Comparison of ENCODE assay signal across 19 cellular contexts in the genomic region with DNA sequence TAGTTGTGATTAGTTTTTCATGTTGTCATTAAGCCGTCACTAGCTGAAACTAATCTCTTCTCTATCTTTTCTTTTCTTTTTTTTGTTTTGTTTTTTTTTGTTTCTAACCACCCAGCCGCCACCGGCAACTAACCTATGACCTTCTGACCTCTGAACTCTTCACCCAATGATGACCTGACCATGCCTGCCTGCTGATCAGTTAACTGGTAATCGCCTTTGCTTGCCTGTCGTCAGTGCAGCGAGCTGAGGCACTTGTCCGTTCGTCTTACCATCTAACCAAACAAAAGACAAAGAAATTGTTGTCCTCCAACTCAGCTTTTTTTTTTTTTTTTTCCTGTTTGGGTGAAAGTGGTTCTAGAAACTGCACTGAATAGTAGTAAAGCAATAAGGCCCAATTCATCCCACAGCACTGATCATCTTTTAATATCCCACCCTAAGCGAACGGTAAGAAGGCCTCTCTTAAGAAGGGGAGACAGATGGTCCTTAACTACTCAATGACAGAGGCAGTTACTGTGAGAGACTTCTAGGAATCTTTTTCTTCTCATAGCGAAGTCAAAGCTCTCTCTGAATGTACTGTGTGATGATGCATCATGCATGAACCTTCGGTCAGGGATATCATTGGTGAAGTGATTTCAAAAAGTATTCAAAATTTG.
A peak's percentile ranks its signal among the peaks of the same experiment; 100 is the strongest.
DNase-seq lines count a peak whose midpoint lies in the region; ATAC-seq, FAIRE-seq and TF ChIP-seq lines count a peak whose summit lies in the region.
"Had no signal": no experiment of that assay in that cellular context is flagged by ENCODE, and none has a peak within 500 bp of the region (broad histone marks: within the 10 kb centered on the region; RNA-seq: fewer than 3 reads in every experiment).

No MANE protein-coding gene starts in this region.

- no peak for TF ChIP-seq CTCF in Calu3 (IDR thresholded peaks at IDR 0.05; ENCODE audit: unreplicated experiment)
- TF ChIP-seq CTCF in chondrocyte (IDR thresholded peaks at IDR 0.05): no peak
- no peak for TF ChIP-seq CTCF in right lobe of liver (IDR thresholded peaks at IDR 0.05)

- H3K36me3 ChIP-seq in right lobe of liver: peaks cover 0 to 11% (median 6%) of the 10 kb centered on the region in 4 donors

- H3K27ac Mint-ChIP-seq in Calu3 (ENCODE audit: unreplicated experiment) (peak overlapping the region; percentile 74), chondrocyte (ENCODE audit: unreplicated experiment) (peak overlapping the region; percentile 50)
- H3K27ac Mint-ChIP-seq: CD4-positive, CD25-positive, alpha-beta regulatory T cell; stimulated activated effector memory CD8-positive, alpha-beta T cell treated with anti-CD3 and anti-CD28 coated beads, Interleukin-12 subunit alpha, Interleukin-12 subunit beta, amount 100 ng/mL, for 72 hours had no signal

- H3K36me3 Mint-ChIP-seq in Calu3 (ENCODE audit: insufficient read depth, unreplicated experiment) (peaks cover 18% of the 10 kb centered on the region), chondrocyte (ENCODE audit: low read depth) (peaks cover 21% of the 10 kb centered on the region)

- H3K9me3 ChIP-seq in right lobe of liver: no peaks in the 10 kb centered on the region

- ATAC-seq in right lobe of liver: peak; percentile 86 to 97 (median 94)
- no peak for ATAC-seq in HG03457 (IDR thresholded peaks at IDR 0.05; ENCODE audit: unreplicated experiment)
- ATAC-seq: stimulated activated effector memory CD8-positive, alpha-beta T cell treated with anti-CD3 and anti-CD28 coated beads, Interleukin-12 subunit alpha, Interleukin-12 subunit beta, amount 100 ng/mL, for 72 hours had no signal

- H3K27me3 Mint-ChIP-seq in Calu3 (ENCODE audit: unreplicated experiment) (no peaks in the 10 kb centered on the region), chondrocyte (ENCODE audit: low read depth) (no peaks in the 10 kb centered on the region)
- H3K27me3 Mint-ChIP-seq: CD4-positive, CD25-positive, alpha-beta regulatory T cell had no signal

- no peak for TF ChIP-seq POLR2A in right lobe of liver (IDR thresholded peaks at IDR 0.05)

- CTCF ChIA-PET in Calu3 (lab: Charles Lee): interaction anchor here (0.7 kb wide), 2 partner anchors 597 to 1753 kb away, joined by 3 to 4 read pairs; no protein-coding TSS in a partner anchor

- H3K4me3 Mint-ChIP-seq in Calu3 (ENCODE audit: low read depth, unreplicated experiment) (peak overlapping the region; percentile 18), chondrocyte (ENCODE audit: unreplicated experiment) (no peak overlapping the region)
- H3K4me3 Mint-ChIP-seq: CD4-positive, CD25-positive, alpha-beta regulatory T cell; stimulated activated effector memory CD8-positive, alpha-beta T cell treated with anti-CD3 and anti-CD28 coated beads, Interleukin-12 subunit alpha, Interleukin-12 subunit beta, amount 100 ng/mL, for 72 hours had no signal

- H3K4me1 Mint-ChIP-seq in Calu3 (ENCODE audit: low read depth, unreplicated experiment) (peaks cover 25% of the 10 kb centered on the region), chondrocyte (ENCODE audit: low read depth) (peaks cover 26% of the 10 kb centered on the region)

- H3K9me3 Mint-ChIP-seq in Calu3 (ENCODE audit: low read depth, unreplicated experiment) (peaks cover 2% of the 10 kb centered on the region), chondrocyte (ENCODE audit: low read depth) (no peaks in the 10 kb centered on the region)
- H3K9me3 Mint-ChIP-seq: CD4-positive, CD25-positive, alpha-beta regulatory T cell; stimulated activated effector memory CD8-positive, alpha-beta T cell treated with anti-CD3 and anti-CD28 coated beads, Interleukin-12 subunit alpha, Interleukin-12 subunit beta, amount 100 ng/mL, for 72 hours had no signal

- no peak overlapping the region for H3K4me3 ChIP-seq in right lobe of liver
- H3K4me3 ChIP-seq: hepatocyte had no signal

- peaks cover 0 to 10% (median 0%) of the 10 kb centered on the region in 4 donors for H3K4me1 ChIP-seq in right lobe of liver

- H3K27me3 ChIP-seq in right lobe of liver: no peaks in the 10 kb centered on the region
- H3K27me3 ChIP-seq: hepatocyte had no signal

- no TSS peak for BruUV-seq in Calu3 (replicated peaks; lab: Mats Ljungman, UMichigan)

- no peak overlapping the region for H3K27ac ChIP-seq in right lobe of liver
- H3K27ac ChIP-seq: hepatocyte had no signal

- DNase-seq in Calu3: no peak
- DNase-seq in NCI-H524 (lab: John Stamatoyannopoulos, UW): peak; percentile 85 to 93
- DNase-seq in chondrocyte (ENCODE audit: low spot score): no peak
- peak in 2 of 3 donors; percentile 31 to 58 for DNase-seq in right lobe of liver
- no peak for DNase-seq in occipital lobe (lab: John Stamatoyannopoulos, UW)
- DNase-seq in activated effector memory CD4-positive, alpha-beta T cell treated with Interleukin-2 at 50 U/mL for 16 hours: no peak
- DNase-seq in urothelium cell line (ENCODE audit: low spot score): no peak
- DNase-seq: ACHN; amygdala; CD4-positive, CD25-positive, alpha-beta regulatory T cell; DMS79; Kasumi-1; NCI-H1105; NCI-H2081; NCI-H526 had no signal

- FAIRE-seq in urothelium cell line (lab: Jason Lieb, UNC): no peak
- FAIRE-seq: colon had no signal

- WGBS in right lobe of liver (ENCODE audit: insufficient coverage, low coverage, low lambda C conversion rate, missing lambda C conversion rate): 48% methylated on average over 12 of the region's 12 CpGs

- intact Hi-C loops in Calu3 (cut with micrococcal nuclease; ENCODE audit: unreplicated experiment) (loop anchor here (5.0 to 10.0 kb wide), 3 partner anchors 386 to 1357 kb away; no protein-coding TSS in a partner anchor), right lobe of liver (cut with DNase I) (no loop called here)

Comparison
In these comparisons a context has a peak if more than half of its experiments do, and no peak if none do; other contexts are left out.
1. DNase-seq: peak in NCI-H524 (2 of 2) and right lobe of liver (2 of 3); none in Calu3 (single experiment), chondrocyte (single experiment), occipital lobe (single experiment), activated effector memory CD4-positive, alpha-beta T cell treated with Interleukin-2 at 50 U/mL for 16 hours (single experiment) and urothelium cell line (single experiment).